ENCODE assay signal across 8 cellular contexts in the genomic region with DNA sequence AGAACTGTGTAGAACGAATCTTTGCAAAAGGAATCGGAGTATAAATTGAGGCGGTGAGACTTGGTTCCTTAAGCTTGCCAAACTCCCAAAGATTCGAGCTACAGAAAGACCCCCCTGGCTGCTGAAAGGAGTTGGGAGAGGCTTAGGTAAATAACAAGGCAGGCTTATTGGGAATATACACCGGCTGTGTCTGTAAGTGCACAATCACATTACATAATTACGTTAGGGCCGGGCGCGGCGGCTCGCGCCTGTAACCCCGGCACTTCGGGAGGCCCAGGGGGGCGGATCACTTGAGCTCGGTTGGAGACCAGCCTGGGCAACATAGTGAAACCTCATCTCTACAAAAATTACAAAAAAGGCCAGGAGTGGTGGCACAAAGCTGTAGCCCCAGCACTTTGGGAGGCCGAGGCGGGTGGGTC. TPM values are rescaled to one million over a fixed set of nuclear protein-coding genes. Genes with fewer than 3 reads are reported as not detected.
A peak's percentile ranks its signal among the peaks of the same experiment; 100 is the strongest.
DNase-seq lines count a peak whose midpoint lies in the region; ATAC-seq and TF ChIP-seq lines count a peak whose summit lies in the region.

No MANE protein-coding gene starts in this region.

- H2AFZ ChIP-seq in GM23248, result peak overlapping the region; percentile 94

- peak; percentile 46 for DNase-seq in GM23248
- DNase-seq in NCI-H2171 treated with DMSO at 0.1 percent for 48 hours (lab: John Stamatoyannopoulos, UW), result peak; percentile 80
- DNase-seq in astrocyte of the spinal cord (ENCODE audit: low read depth, low spot score), result no peak
- peak in 1 of 2 donors; percentile 80 for DNase-seq in left lung
- DNase-seq in transverse colon, result peak; percentile 77
- DNase-seq in stimulated activated CD4-positive, alpha-beta T cell treated with anti-CD3 and anti-CD28 coated beads, Interleukin-2, amount 100 ng/mL, for 24 hours, result no peak

- TF ChIP-seq EP300 in transverse colon (IDR thresholded peaks at IDR 0.05; ENCODE audit: low read depth), result no peak

- peak overlapping the region; percentile 29; the same call in 1 of the 2 replicates for H3K27ac ChIP-seq in GM23248
- peak overlapping the region; percentile 63 to 69 for H3K27ac ChIP-seq in left lung
- peak overlapping the region; percentile 70 to 81 (median 80) for H3K27ac ChIP-seq in transverse colon

- no peaks in the 10 kb centered on the region for H3K27me3 ChIP-seq in GM23248 (replicated peaks; ENCODE audit: insufficient read depth)
- H3K27me3 ChIP-seq in left lung, result peaks cover 0 to 36% of the 10 kb centered on the region in 2 donors
- peaks cover 36% of the 10 kb centered on the region for H3K27me3 ChIP-seq in transverse colon

- H3K79me2 ChIP-seq in GM23248 (ENCODE audit: insufficient read depth), result no peaks in the 10 kb centered on the region

- H3K36me3 ChIP-seq in GM23248 (ENCODE audit: low read depth) (no peaks in the 10 kb centered on the region), left lung (no peaks in the 10 kb centered on the region), transverse colon (no peaks in the 10 kb centered on the region)

- peak overlapping the region; percentile 89 for H3K4me2 ChIP-seq in GM23248 (ENCODE audit: unreplicated experiment)

- TF ChIP-seq POLR2A in transverse colon (IDR thresholded peaks at IDR 0.05), result no peak

- ATAC-seq in left lung, result peak; percentile 65
- no peak for ATAC-seq in GM19397 (IDR thresholded peaks at IDR 0.05; ENCODE audit: unreplicated experiment)
- no peak for ATAC-seq in HG02852 (IDR thresholded peaks at IDR 0.05; ENCODE audit: unreplicated experiment)

- H3K4me3 ChIP-seq in GM23248 (peak overlapping the region; percentile 71), astrocyte of the spinal cord (ENCODE audit: low read depth, low read length) (peak overlapping the region; percentile 46), left lung (peak overlapping the region; percentile 23 to 39), transverse colon (peak overlapping the region; percentile 18 to 54 (median 35))

- peaks cover 9% of the 10 kb centered on the region for H3F3A ChIP-seq in GM23248 (ENCODE audit: insufficient read depth)

- no peaks in the 10 kb centered on the region for H4K20me1 ChIP-seq in GM23248 (ENCODE audit: insufficient read depth)

- TF ChIP-seq CTCF in astrocyte of the spinal cord (IDR thresholded peaks at IDR 0.05; ENCODE audit: low read depth, low read length) (no peak), left lung (IDR thresholded peaks at IDR 0.05) (no peak), transverse colon (IDR thresholded peaks at IDR 0.05) (no peak)

- H3K9me3 ChIP-seq in GM23248 (ENCODE audit: low read depth) (no peaks in the 10 kb centered on the region), left lung (no peaks in the 10 kb centered on the region), transverse colon (no peaks in the 10 kb centered on the region)

- in situ Hi-C loops in GM23248 (cut with MboI) (no loop called here), astrocyte of the spinal cord (cut with HindIII; ENCODE audit: low sequenced_read_pairs) (no loop called here), transverse colon (cut with MboI; ENCODE audit: low pct_ligation_motif_present in 1 of 4, low pct_unique_long_range_greater_than_20kb in 1 of 4, low sequenced_read_pairs in 3 of 4) (no loop called here)

- intact Hi-C loops in left lung (cut with DNase I) (no loop called here), transverse colon (cut with DNase I; ENCODE audit: low total_unique reads) (no loop called here)

- no peaks in the 10 kb centered on the region for H3K9me2 ChIP-seq in GM23248 (ENCODE audit: insufficient read depth)

- 14 to 21% methylated on average over 18 of the region's 18 CpGs for WGBS in GM23248 (ENCODE audit: low coverage in 1 of 2, low lambda C conversion rate in 2 of 2, missing lambda C conversion rate in 2 of 2), 2 experiments
- 0 to 9% methylated on average over 12 to 18 of the region's 18 CpGs for WGBS in transverse colon (ENCODE audit: low coverage in 1 of 2), 2 donors

- H3K4me1 ChIP-seq in GM23248 (ENCODE audit: insufficient read depth), result peaks cover 13% of the 10 kb centered on the region
- H3K4me1 ChIP-seq in left lung, result peaks cover 0 to 19% of the 10 kb centered on the region in 2 donors
- H3K4me1 ChIP-seq in transverse colon, result peaks cover 7 to 18% (median 17%) of the 10 kb centered on the region in 4 donors

- H3K9ac ChIP-seq in GM23248, result peak overlapping the region; percentile 67

RNA-seq across cellular contexts. Expression of a gene that starts 12.2 kb away (rescaled TPM):
- 21.7 and 23.8 TPM in 2 replicates for total RNA-seq in GM23248 (2014; rRNA removed; shearing (Covaris generic))
- polyA plus RNA-seq in GM23248 (2016; fragmentation: Nextera tagmentation; extraction: Ambion mirVana), result 57.8 and 64.1 TPM in 2 replicates
- total RNA-seq in left lung, result 10 to 100 TPM; 31.6 to 33.5 TPM
- 10 to 100 TPM in 3 of 4 donors, 1 to 10 TPM in 1; 8.0 to 48.7 (median 32.5) TPM for total RNA-seq in transverse colon

RNA-seq across cellular contexts. Expression of a gene that starts 16.6 kb away (rescaled TPM):
- total RNA-seq in GM23248 (2014; rRNA removed; shearing (Covaris generic)), result 8.6 and 10.6 TPM in 2 replicates
- 21.1 and 23.2 TPM in 2 replicates for polyA plus RNA-seq in GM23248 (2016; fragmentation: Nextera tagmentation; extraction: Ambion mirVana)
- total RNA-seq in left lung (under 1 TPM; 0.50 to 0.70 TPM), transverse colon (under 1 TPM in 2 of 4 donors, not detected in 2; 0.55 to 0.79 TPM)

Comparison
In these comparisons a context has a peak if more than half of its experiments do, and no peak if none do; other contexts are left out.
1. DNase-seq: peak in GM23248 (single experiment), NCI-H2171 treated with DMSO at 0.1 percent for 48 hours (single experiment) and transverse colon (single experiment); none in astrocyte of the spinal cord (single experiment) and stimulated activated CD4-positive, alpha-beta T cell treated with anti-CD3 and anti-CD28 coated beads, Interleukin-2, amount 100 ng/mL, for 24 hours (0 of 2).
2. H3K27ac ChIP-seq: peak in every context shown above with its lines; median percentile 80 in transverse colon; 66 in left lung; 29 in GM23248.
3. Peak in every context shown above with its lines, with median percentiles within 50 percentile points of each other: H3K4me3 ChIP-seq.